1 cellular context compared by ENCODE assay signal in genomic region chr15:80902298-80902801, GRCh38.
TF ChIP-seq lines count a peak whose summit lies in the region.

No MANE protein-coding gene starts in this region.

TF ChIP-seq in K562, 482 proteins besides CTCF, POLR2A, EP300 and RAD21 (continued from another document and continues in another):
- TF ChIP-seq KAT7 (CRISPR knock-in tag; IDR thresholded peaks at IDR 0.05; ENCODE audit: borderline replicate concordance) (no peak), ZNF184 (CRISPR knock-in tag; IDR thresholded peaks at IDR 0.05) (no peak), UBTF (IDR thresholded peaks at IDR 0.05; ENCODE audit: borderline replicate concordance in 1 of 2, low read depth in 2 of 2, low read length in 2 of 2) (peak; percentile 44 to 83; a peak in 1 of 4 replicates), NR2C2 (CRISPR knock-in tag; IDR thresholded peaks at IDR 0.05) (no peak), NR2C2 (tag; IDR thresholded peaks at IDR 0.05) (no peak), TEAD4 (IDR thresholded peaks at IDR 0.05; ENCODE audit: low read length) (peak; percentile 84), TEAD4 (CRISPR knock-in tag; IDR thresholded peaks at IDR 0.05; ENCODE audit: borderline replicate concordance) (no peak), ZNF511 (CRISPR knock-in tag; IDR thresholded peaks at IDR 0.05) (no peak), DACH1 (IDR thresholded peaks at IDR 0.05; ENCODE audit: partially characterized antibody) (no peak), ZNF143 (CRISPR knock-in tag; IDR thresholded peaks at IDR 0.05) (no peak), POLR2G (IDR thresholded peaks at IDR 0.05; ENCODE audit: low read depth, low read length) (no peak), GATA2 (CRISPR knock-in tag; IDR thresholded peaks at IDR 0.05) (peak; percentile 82), PURB (CRISPR knock-in tag; IDR thresholded peaks at IDR 0.05; ENCODE audit: low read depth) (no peak), ZNF347 (CRISPR knock-in tag; IDR thresholded peaks at IDR 0.05; ENCODE audit: low read depth) (no peak), RBM22 (IDR thresholded peaks at IDR 0.05; ENCODE audit: low read depth, low read length, poor library complexity, severe bottlenecking) (no peak), RCOR1 (IDR thresholded peaks at IDR 0.05; ENCODE audit: borderline replicate concordance in 1 of 2, low read depth in 2 of 2, low read length in 2 of 2) (peak; percentile 88 to 99), HMGN3 (IDR thresholded peaks at IDR 0.05; ENCODE audit: borderline replicate concordance, extremely low read depth, insufficient read length, low read depth, low read length) (peak; percentile 52), HDAC8 (tag; IDR thresholded peaks at IDR 0.05) (no peak), RNF2 (IDR thresholded peaks at IDR 0.05) (peak; percentile 40; the same call in 1 of the 2 replicates), KLF13 (tag; IDR thresholded peaks at IDR 0.05; ENCODE audit: borderline replicate concordance, low read depth) (no peak), ZKSCAN1 (IDR thresholded peaks at IDR 0.05; ENCODE audit: low read depth, low read length) (no peak), PRDM10 (IDR thresholded peaks at IDR 0.05; ENCODE audit: partially characterized antibody) (no peak), FIP1L1 (IDR thresholded peaks at IDR 0.05; ENCODE audit: low read depth, low read length, poor library complexity, severe bottlenecking) (no peak), SP1 (CRISPR knock-in tag; IDR thresholded peaks at IDR 0.05) (peak; percentile 50; the same call in 1 of the 2 replicates), POLR2H (tag; IDR thresholded peaks at IDR 0.05; ENCODE audit: low read depth) (no peak), ZNF146 (CRISPR knock-in tag; IDR thresholded peaks at IDR 0.05; ENCODE audit: unreplicated experiment) (no peak), CC2D1A (IDR thresholded peaks at IDR 0.05) (peak; percentile 49; the same call in 1 of the 2 replicates), ZC3H11A (IDR thresholded peaks at IDR 0.05; ENCODE audit: low read depth, low read length) (no peak), ZNF586 (CRISPR knock-in tag; conservative IDR thresholded peaks at IDR 0.05) (no peak), CBFA2T2 (conservative IDR thresholded peaks at IDR 0.05) (peak; percentile 92), ZFP91 (CRISPR knock-in tag; IDR thresholded peaks at IDR 0.05) (no peak), POLR2AphosphoS5 (IDR thresholded peaks at IDR 0.05; ENCODE audit: control insufficient read depth, insufficient read depth, low read depth, low read length) (peak; percentile 55; the same call in 1 of the 2 replicates), RBM14 (IDR thresholded peaks at IDR 0.05; ENCODE audit: borderline replicate concordance, insufficient read depth, low read depth, low read length) (no peak), HDAC2 (IDR thresholded peaks at IDR 0.05) (peak; percentile 86)
- TF ChIP-seq, protein P1, sequence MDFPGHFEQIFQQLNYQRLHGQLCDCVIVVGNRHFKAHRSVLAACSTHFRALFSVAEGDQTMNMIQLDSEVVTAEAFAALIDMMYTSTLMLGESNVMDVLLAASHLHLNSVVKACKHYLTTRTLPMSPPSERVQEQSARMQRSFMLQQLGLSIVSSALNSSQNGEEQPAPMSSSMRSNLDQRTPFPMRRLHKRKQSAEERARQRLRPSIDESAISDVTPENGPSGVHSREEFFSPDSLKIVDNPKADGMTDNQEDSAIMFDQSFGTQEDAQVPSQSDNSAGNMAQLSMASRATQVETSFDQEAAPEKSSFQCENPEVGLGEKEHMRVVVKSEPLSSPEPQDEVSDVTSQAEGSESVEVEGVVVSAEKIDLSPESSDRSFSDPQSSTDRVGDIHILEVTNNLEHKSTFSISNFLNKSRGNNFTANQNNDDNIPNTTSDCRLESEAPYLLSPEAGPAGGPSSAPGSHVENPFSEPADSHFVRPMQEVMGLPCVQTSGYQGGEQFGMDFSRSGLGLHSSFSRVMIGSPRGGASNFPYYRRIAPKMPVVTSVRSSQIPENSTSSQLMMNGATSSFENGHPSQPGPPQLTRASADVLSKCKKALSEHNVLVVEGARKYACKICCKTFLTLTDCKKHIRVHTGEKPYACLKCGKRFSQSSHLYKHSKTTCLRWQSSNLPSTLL (IDR thresholded peaks at IDR 0.05), result no peak
- TF ChIP-seq, protein P2, sequence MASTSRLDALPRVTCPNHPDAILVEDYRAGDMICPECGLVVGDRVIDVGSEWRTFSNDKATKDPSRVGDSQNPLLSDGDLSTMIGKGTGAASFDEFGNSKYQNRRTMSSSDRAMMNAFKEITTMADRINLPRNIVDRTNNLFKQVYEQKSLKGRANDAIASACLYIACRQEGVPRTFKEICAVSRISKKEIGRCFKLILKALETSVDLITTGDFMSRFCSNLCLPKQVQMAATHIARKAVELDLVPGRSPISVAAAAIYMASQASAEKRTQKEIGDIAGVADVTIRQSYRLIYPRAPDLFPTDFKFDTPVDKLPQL (IDR thresholded peaks at IDR 0.05; ENCODE audit: extremely low read depth, insufficient read length), result no peak
- TF ChIP-seq, protein P3, sequence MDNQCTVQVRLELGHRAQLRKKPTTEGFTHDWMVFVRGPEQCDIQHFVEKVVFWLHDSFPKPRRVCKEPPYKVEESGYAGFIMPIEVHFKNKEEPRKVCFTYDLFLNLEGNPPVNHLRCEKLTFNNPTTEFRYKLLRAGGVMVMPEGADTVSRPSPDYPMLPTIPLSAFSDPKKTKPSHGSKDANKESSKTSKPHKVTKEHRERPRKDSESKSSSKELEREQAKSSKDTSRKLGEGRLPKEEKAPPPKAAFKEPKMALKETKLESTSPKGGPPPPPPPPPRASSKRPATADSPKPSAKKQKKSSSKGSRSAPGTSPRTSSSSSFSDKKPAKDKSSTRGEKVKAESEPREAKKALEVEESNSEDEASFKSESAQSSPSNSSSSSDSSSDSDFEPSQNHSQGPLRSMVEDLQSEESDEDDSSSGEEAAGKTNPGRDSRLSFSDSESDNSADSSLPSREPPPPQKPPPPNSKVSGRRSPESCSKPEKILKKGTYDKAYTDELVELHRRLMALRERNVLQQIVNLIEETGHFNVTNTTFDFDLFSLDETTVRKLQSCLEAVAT (IDR thresholded peaks at IDR 0.05), result no peak
- TF ChIP-seq, protein P4, sequence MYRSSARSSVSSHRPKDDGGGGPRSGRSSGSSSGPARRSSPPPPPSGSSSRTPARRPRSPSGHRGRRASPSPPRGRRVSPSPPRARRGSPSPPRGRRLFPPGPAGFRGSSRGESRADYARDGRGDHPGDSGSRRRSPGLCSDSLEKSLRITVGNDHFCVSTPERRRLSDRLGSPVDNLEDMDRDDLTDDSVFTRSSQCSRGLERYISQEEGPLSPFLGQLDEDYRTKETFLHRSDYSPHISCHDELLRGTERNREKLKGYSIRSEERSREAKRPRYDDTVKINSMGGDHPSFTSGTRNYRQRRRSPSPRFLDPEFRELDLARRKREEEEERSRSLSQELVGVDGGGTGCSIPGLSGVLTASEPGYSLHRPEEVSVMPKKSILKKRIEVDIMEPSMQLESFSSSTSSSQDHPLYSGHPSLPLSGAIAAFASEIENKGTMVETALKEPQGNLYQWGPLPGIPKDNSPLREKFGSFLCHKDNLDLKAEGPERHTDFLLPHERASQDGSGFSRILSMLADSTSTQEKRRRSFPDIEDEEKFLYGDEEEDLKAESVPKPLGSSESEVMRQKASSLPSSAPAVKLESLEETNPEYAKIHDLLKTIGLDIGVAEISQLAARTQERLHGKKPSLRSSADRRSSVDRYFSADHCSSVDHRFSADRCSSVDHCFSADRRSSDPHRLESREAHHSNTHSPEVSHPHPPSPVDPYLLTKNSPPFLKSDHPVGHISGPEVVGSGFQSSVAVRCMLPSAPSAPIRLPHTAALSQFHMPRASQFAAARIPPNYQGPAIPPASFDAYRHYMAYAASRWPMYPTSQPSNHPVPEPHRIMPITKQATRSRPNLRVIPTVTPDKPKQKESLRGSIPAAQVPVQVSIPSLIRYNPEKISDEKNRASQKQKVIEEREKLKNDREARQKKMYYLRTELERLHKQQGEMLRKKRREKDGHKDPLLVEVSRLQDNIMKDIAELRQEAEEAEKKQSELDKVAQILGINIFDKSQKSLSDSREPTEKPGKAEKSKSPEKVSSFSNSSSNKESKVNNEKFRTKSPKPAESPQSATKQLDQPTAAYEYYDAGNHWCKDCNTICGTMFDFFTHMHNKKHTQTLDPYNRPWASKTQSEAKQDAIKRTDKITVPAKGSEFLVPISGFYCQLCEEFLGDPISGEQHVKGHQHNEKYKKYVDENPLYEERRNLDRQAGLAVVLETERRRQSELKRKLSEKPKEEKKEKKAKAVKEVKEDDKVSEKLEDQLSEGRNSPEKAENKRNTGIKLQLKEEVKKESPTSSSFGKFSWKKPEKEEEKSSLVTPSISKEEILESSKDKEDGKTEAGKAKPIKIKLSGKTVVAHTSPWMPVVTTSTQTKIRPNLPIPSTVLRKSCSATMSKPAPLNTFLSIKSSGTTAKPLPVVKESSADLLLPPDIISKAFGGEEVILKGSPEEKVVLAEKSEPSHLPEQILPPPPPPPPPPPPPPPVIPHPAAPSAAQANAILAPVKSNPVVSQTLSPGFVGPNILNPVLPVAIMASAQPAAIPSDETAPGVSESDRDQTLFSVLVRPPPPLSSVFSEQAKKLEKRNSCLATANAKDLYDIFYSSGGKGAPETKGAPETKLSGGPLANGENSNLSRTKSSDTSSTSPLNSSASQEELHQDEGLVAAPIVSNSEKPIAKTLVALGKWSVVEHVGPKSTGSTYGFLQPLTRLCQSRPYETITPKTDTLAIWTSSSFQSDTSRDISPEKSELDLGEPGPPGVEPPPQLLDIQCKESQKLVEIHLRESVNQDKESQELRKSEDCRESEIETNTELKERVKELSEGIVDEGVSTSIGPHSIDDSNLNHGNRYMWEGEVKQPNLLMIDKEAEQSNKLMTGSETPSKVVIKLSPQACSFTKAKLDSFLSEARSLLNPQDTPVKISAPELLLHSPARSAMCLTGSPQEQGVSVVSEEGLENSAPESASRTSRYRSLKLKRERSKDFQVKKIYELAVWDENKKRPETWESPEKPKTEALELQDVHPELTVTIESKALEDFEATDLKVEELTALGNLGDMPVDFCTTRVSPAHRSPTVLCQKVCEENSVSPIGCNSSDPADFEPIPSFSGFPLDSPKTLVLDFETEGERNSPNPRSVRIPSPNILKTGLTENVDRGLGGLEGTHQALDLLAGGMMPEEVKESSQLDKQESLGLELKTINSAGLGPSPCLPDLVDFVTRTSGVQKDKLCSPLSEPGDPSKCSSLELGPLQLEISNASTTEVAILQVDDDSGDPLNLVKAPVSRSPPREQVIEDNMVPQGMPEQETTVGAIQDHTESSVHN (IDR thresholded peaks at IDR 0.05; ENCODE audit: borderline replicate concordance in 1 of 2, low read depth in 1 of 2), result no peak
